Comparison of ENCODE assay signal across 19 cellular contexts in the genomic region with DNA sequence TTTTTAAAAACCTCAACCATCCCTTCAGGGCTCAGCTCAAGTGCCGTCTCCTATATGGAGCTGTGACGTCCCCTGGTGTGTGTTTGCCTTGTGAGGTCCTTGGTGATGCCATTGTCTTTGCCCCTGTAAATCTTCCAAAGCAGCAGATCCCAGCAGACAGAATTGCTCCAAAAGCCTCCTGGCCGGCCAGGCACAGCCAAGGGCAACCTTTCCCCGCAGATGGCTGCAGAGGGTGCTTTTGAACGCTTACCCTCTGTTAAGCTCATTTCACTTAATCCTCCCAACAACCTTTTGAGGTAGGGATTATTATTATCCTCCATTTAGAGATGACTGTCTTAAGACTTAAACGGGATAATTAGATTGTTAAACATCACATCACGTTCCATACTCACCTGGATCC. TPM values are rescaled to one million over a fixed set of nuclear protein-coding genes. Genes with fewer than 3 reads are reported as not detected.
A peak's percentile ranks its signal among the peaks of the same experiment; 100 is the strongest.
DNase-seq lines count a peak whose midpoint lies in the region; TF ChIP-seq lines count a peak whose summit lies in the region.
"Had no signal": no experiment of that assay in that cellular context is flagged by ENCODE, and none has a peak within 500 bp of the region (broad histone marks: within the 10 kb centered on the region; RNA-seq: fewer than 3 reads in every experiment).

No MANE protein-coding gene starts in this region.

- H3K36me3 Mint-ChIP-seq in Calu3 (ENCODE audit: insufficient read depth, unreplicated experiment) = peaks cover 10% of the 10 kb centered on the region
- H3K36me3 Mint-ChIP-seq: CD4-positive, alpha-beta memory T cell had no signal

- CTCF ChIA-PET in Calu3 (lab: Charles Lee) = interaction anchor here (1.9 kb wide), 1 partner anchor 11 kb away, joined by 6 read pairs; no protein-coding TSS in a partner anchor
- CTCF ChIA-PET in mammary epithelial cell (lab: Charles Lee; ENCODE audit: low non-redundant PET) = no interaction called here

- H3K36me3 ChIP-seq in hepatocyte (replicated peaks; ENCODE audit: insufficient read depth, low read depth) = no peaks in the 10 kb centered on the region
- H3K36me3 ChIP-seq in HAP-1 (replicated peaks) = no peaks in the 10 kb centered on the region
- no peaks in the 10 kb centered on the region for H3K36me3 ChIP-seq in mammary epithelial cell (ENCODE audit: insufficient read depth, low read length)

- H3K4me2 ChIP-seq in hepatocyte (no peak overlapping the region), mammary epithelial cell (ENCODE audit: insufficient read depth, low read depth, low read length) (no peak overlapping the region)

- H3K27ac ChIP-seq in hepatocyte = peak overlapping the region; percentile 86
- H3K27ac ChIP-seq in mammary epithelial cell (ENCODE audit: insufficient read depth, low read depth, low read length) = no peak overlapping the region
- H3K27ac ChIP-seq: GM23248 had no signal

- H3K9me3 ChIP-seq in hepatocyte (ENCODE audit: low read depth) (no peaks in the 10 kb centered on the region), HAP-1 (no peaks in the 10 kb centered on the region), mammary epithelial cell (replicated peaks; ENCODE audit: insufficient read depth, low read length) (no peaks in the 10 kb centered on the region)

- H3K27ac Mint-ChIP-seq in Calu3 (ENCODE audit: unreplicated experiment) = peak overlapping the region; percentile 93
- H3K27ac Mint-ChIP-seq: CD4-positive, alpha-beta memory T cell had no signal

- H3K9me3 Mint-ChIP-seq in Calu3 (ENCODE audit: low read depth, unreplicated experiment) = no peaks in the 10 kb centered on the region
- H3K9me3 Mint-ChIP-seq: CD4-positive, alpha-beta memory T cell had no signal

- H3K4me3 ChIP-seq in hepatocyte = no peak overlapping the region
- H3K4me3 ChIP-seq in HAP-1 = no peak overlapping the region
- H3K4me3 ChIP-seq in mammary epithelial cell (replicated peaks in 1 of 3; ENCODE audit: insufficient read depth in 1 of 3, low read depth in 2 of 3, low read length in 3 of 3) = no peak overlapping the region
- H3K4me3 ChIP-seq: GM23248 had no signal

- no peaks in the 10 kb centered on the region for H3K9me2 ChIP-seq in hepatocyte (replicated peaks; ENCODE audit: insufficient read depth)

- no peaks in the 10 kb centered on the region for H4K20me1 ChIP-seq in hepatocyte (ENCODE audit: insufficient read depth, poor library complexity, severe bottlenecking)
- no peaks in the 10 kb centered on the region for H4K20me1 ChIP-seq in mammary epithelial cell (ENCODE audit: insufficient read depth, low read length)

- H3K9ac ChIP-seq in mammary epithelial cell (ENCODE audit: insufficient read depth, low read length) = no peak overlapping the region
- H3K9ac ChIP-seq: GM23248 had no signal

- no peak for TF ChIP-seq CTCF in Calu3 (IDR thresholded peaks at IDR 0.05; ENCODE audit: unreplicated experiment)
- no peak for TF ChIP-seq CTCF in hepatocyte (IDR thresholded peaks at IDR 0.05; ENCODE audit: poor library complexity)
- no peak for TF ChIP-seq CTCF in mammary epithelial cell (conservative IDR thresholded peaks at IDR 0.05 in 1 of 2, IDR thresholded peaks at IDR 0.05 in 1 of 2; ENCODE audit: extremely low read depth in 1 of 2, insufficient read depth in 1 of 2, low read depth in 1 of 2, low read length in 2 of 2)

- DNase-seq in Calu3 (no peak), NCI-H524 (lab: John Stamatoyannopoulos, UW) (peak; percentile 48 to 81), NCI-H82 treated with DMSO at 0.1 percent for 48 hours (lab: John Stamatoyannopoulos, UW; ENCODE audit: unreplicated experiment) (peak; percentile 84), hepatocyte (ENCODE audit: low spot score) (no peak), DMS 273 treated with DMSO at 0.1 percent for 48 hours (lab: John Stamatoyannopoulos, UW) (no peak), HAP-1 (ENCODE audit: low spot score in 2 of 2) (no peak), iPS-NIHi7 (ENCODE audit: extremely low spot score) (no peak), mammary epithelial cell (no peak)
- DNase-seq: 8988T; C1 segment of cervical spinal cord; CD4-positive, alpha-beta memory T cell; COR-L47; DMS153; DND-41; GM23248; H7 had no signal

- H3K27me3 ChIP-seq in hepatocyte = no peaks in the 10 kb centered on the region
- no peaks in the 10 kb centered on the region for H3K27me3 ChIP-seq in HAP-1 (ENCODE audit: low read depth)
- peaks cover 2% of the 10 kb centered on the region for H3K27me3 ChIP-seq in mammary epithelial cell (ENCODE audit: insufficient read depth, low read length)

- H3K4me3 Mint-ChIP-seq in Calu3 (ENCODE audit: low read depth, unreplicated experiment) = no peak overlapping the region
- H3K4me3 Mint-ChIP-seq: CD4-positive, alpha-beta memory T cell had no signal

- intact Hi-C loops in Calu3 (cut with micrococcal nuclease; ENCODE audit: unreplicated experiment) = loop anchor here (5.0 kb wide), 2 partner anchors 138 to 208 kb away; partner anchors contain the start of gene RIC8B
- intact Hi-C loops in mammary epithelial cell (cut with micrococcal nuclease) = no loop called here

- dilution Hi-C loops in mammary epithelial cell (cut with HindIII; ENCODE audit: low sequenced_read_pairs) = no loop called here

- H3K27me3 Mint-ChIP-seq in Calu3 (ENCODE audit: unreplicated experiment) = no peaks in the 10 kb centered on the region

- H3K4me1 Mint-ChIP-seq in Calu3 (ENCODE audit: low read depth, unreplicated experiment) = peaks cover 57% of the 10 kb centered on the region
- H3K4me1 Mint-ChIP-seq: CD4-positive, alpha-beta memory T cell had no signal

- BruUV-seq in Calu3 (replicated peaks; lab: Mats Ljungman, UMichigan) = no TSS peak
- no TSS peak for BruUV-seq in mammary epithelial cell (replicated peaks; lab: Mats Ljungman, UMichigan)

- 64% methylated on average over 7 of the region's 7 CpGs for WGBS in hepatocyte (ENCODE audit: low lambda C conversion rate, missing lambda C conversion rate)
- WGBS in mammary epithelial cell (ENCODE audit: low coverage, missing lambda C conversion rate) = 86% methylated on average over 7 of the region's 7 CpGs

- H3K79me2 ChIP-seq in hepatocyte = no peaks in the 10 kb centered on the region
- no peaks in the 10 kb centered on the region for H3K79me2 ChIP-seq in mammary epithelial cell (ENCODE audit: insufficient read depth, low read length)

- in situ Hi-C loops in HAP-1 (cut with MboI; ENCODE audit: low sequenced_read_pairs) (no loop called here), mammary epithelial cell (cut with MboI; ENCODE audit: low sequenced_read_pairs in 2 of 2) (no loop called here)

- H2AFZ ChIP-seq in hepatocyte (no peak overlapping the region), mammary epithelial cell (ENCODE audit: low read depth, low read length) (no peak overlapping the region)
- H2AFZ ChIP-seq: GM23248 had no signal

- peaks cover 11% of the 10 kb centered on the region for H3K4me1 ChIP-seq in hepatocyte (ENCODE audit: insufficient read depth)
- H3K4me1 ChIP-seq in HAP-1 = no peaks in the 10 kb centered on the region
- peaks cover 4% of the 10 kb centered on the region for H3K4me1 ChIP-seq in mammary epithelial cell (ENCODE audit: insufficient read depth, low read length)

RNA-seq across cellular contexts. Expression of gene RFX4, which starts 51.4 kb away (rescaled TPM):
- total RNA-seq in Calu3 (2022) (0.27 TPM in 1 of 2 replicates, not detected in the other), hepatocyte (not detected in 2 replicates), mammary epithelial cell (not detected)
- polyA plus RNA-seq in hepatocyte (not detected in 2 replicates), mammary epithelial cell (not detected)
- not detected for polyA minus RNA-seq in mammary epithelial cell
- total RNA-seq: A673; CD4-positive, alpha-beta memory T cell; GM23248; H1 had no signal
- polyA plus RNA-seq: BJ; CD4-positive, alpha-beta memory T cell; GM23248 had no signal

Comparison
In these comparisons a context has a peak if more than half of its experiments do, and no peak if none do; other contexts are left out.
1. DNase-seq: peak in NCI-H524 (2 of 2) and NCI-H82 treated with DMSO at 0.1 percent for 48 hours (single experiment); none in Calu3 (single experiment), hepatocyte (single experiment), DMS 273 treated with DMSO at 0.1 percent for 48 hours (single experiment), HAP-1 (0 of 2), iPS-NIHi7 (single experiment) and mammary epithelial cell (single experiment).